Comparison of ENCODE assay signal across 9 cellular contexts in genomic region chr16:79726902-79727301, GRCh38.
"Had no signal": no experiment of that assay in that cellular context is flagged by ENCODE, and none has a peak within 500 bp of the region (broad histone marks: within the 10 kb centered on the region; RNA-seq: fewer than 3 reads in every experiment).

No MANE protein-coding gene starts in this region.

- ATAC-seq: GM23338, HCT116 had no signal

- H3K9ac ChIP-seq: KMS-11 had no signal

- H3K4me3 ChIP-seq: GM23338, HAP-1 had no signal

- H3K9me3 ChIP-seq: HAP-1 had no signal

- H3K4me3 Mint-ChIP-seq: GM23338, HFFc6 had no signal

- H3K36me3 ChIP-seq: HAP-1 had no signal

- H3K27ac Mint-ChIP-seq: GM23338, HFFc6 had no signal

- DNase-seq: H7, HFFc6, Karpas-422, KBM-7 had no signal

- H2AFZ ChIP-seq: GM23338 had no signal

- FAIRE-seq: HTR-8/SVneo had no signal

- H3K27ac ChIP-seq: KMS-11 had no signal

- H3K4me2 ChIP-seq: GM23338, KMS-11 had no signal
